Comparison of ENCODE assay signal across 25 cellular contexts in genomic region chr1:113168946-113169345, GRCh38.
"Had no signal": no experiment of that assay in that cellular context is flagged by ENCODE, and none has a peak within 500 bp of the region (broad histone marks: within the 10 kb centered on the region; RNA-seq: fewer than 3 reads in every experiment).

No MANE protein-coding gene starts in this region.

- H3K36me3 ChIP-seq: esophagus squamous epithelium, lower lobe of right lung, ovary, suprapubic skin had no signal

- H3K4me1 ChIP-seq: esophagus squamous epithelium, lower lobe of right lung, psoas muscle, suprapubic skin had no signal

- H3K4me3 ChIP-seq: coronary artery, esophagus squamous epithelium, lower lobe of right lung, ovary, psoas muscle, smooth muscle cell, suprapubic skin had no signal

- DNase-seq: dermis blood vessel endothelial cell; effector memory CD4-positive, alpha-beta T cell; erythroblast; esophagus squamous epithelium; hypothalamus; immature natural killer cell; kidney glomerular epithelial cell; left colon; left ventricle myocardium superior; lower lobe of right lung; natural killer cell; occipital lobe; ovary; posterior cingulate gyrus; psoas muscle; stimulated activated CD4-positive, alpha-beta T cell treated with anti-CD3 and anti-CD28 coated beads, Interleukin-12 subunit alpha, Interleukin-12 subunit beta, amount 100 ng/mL, for 4 hours; stimulated activated CD4-positive, alpha-beta T cell treated with anti-CD3 and anti-CD28 coated beads, Interleukin-1b, Interleukin-23, amount 100 ng/mL, for 48 hours; stimulated activated CD4-positive, alpha-beta T cell treated with anti-CD3 and anti-CD28 coated beads, Interleukin-4, amount 100 ng/mL, for 1 hour; stimulated activated CD8-positive, alpha-beta memory T cell treated with anti-CD3 and anti-CD28 coated beads, Interleukin-4, amount 100 ng/mL, for 48 hours; stimulated activated naive CD4-positive, alpha-beta T cell; stimulated activated naive CD8-positive, alpha-beta T cell treated with anti-CD3 and anti-CD28 coated beads, Interleukin-15, amount 100 ng/mL, for 72 hours had no signal

- H3K27ac ChIP-seq: coronary artery, esophagus squamous epithelium, lower lobe of right lung, ovary, psoas muscle, suprapubic skin had no signal

- H3K9me3 ChIP-seq: ovary, suprapubic skin had no signal

- H3K27me3 ChIP-seq: esophagus squamous epithelium, ovary, suprapubic skin had no signal

- H3K4me2 ChIP-seq: smooth muscle cell had no signal

- ATAC-seq: left colon; left ventricle myocardium superior; lower lobe of right lung; natural killer cell; psoas muscle; sciatic nerve; stimulated activated naive CD8-positive, alpha-beta T cell treated with anti-CD3 and anti-CD28 coated beads, Interleukin-15, amount 100 ng/mL, for 72 hours had no signal
